ENCODE assay signal across 15 cellular contexts in genomic region chr22:28981818-28982499, GRCh38.
"Had no signal": no experiment of that assay in that cellular context is flagged by ENCODE, and none has a peak within 500 bp of the region (broad histone marks: within the 10 kb centered on the region; RNA-seq: fewer than 3 reads in every experiment).

No MANE protein-coding gene starts in this region.

- ATAC-seq: effector memory CD8-positive, alpha-beta T cell; gastroesophageal sphincter; heart right ventricle; psoas muscle had no signal

- H3K27ac Mint-ChIP-seq: effector memory CD8-positive, alpha-beta T cell had no signal

- H3K27me3 ChIP-seq: gastroesophageal sphincter, sigmoid colon had no signal

- H3K27ac ChIP-seq: gastroesophageal sphincter, heart right ventricle, left ventricle myocardium inferior, psoas muscle, sigmoid colon had no signal

- H3K4me3 ChIP-seq: gastroesophageal sphincter, heart right ventricle, left ventricle myocardium inferior, psoas muscle, sigmoid colon, thoracic aorta had no signal

- H3K4me3 Mint-ChIP-seq: effector memory CD8-positive, alpha-beta T cell; nephron progenitor cell had no signal

- H3K9me3 ChIP-seq: psoas muscle, sigmoid colon, thoracic aorta had no signal

- H3K36me3 ChIP-seq: gastroesophageal sphincter, heart right ventricle, sigmoid colon, thoracic aorta had no signal

- DNase-seq: activated CD4-positive, CD25-positive, alpha-beta regulatory T cell treated with anti-CD3 and anti-CD28 coated beads, Interleukin-2, amount 50 U/mL, for 72 hours; activated naive CD4-positive, alpha-beta T cell; anterior cingulate cortex; dermis blood vessel endothelial cell; effector memory CD8-positive, alpha-beta T cell; heart right ventricle; left ventricle myocardium inferior; mesendoderm; nephron progenitor cell; psoas muscle; sigmoid colon; stimulated activated CD4-positive, alpha-beta T cell treated with anti-CD3 and anti-CD28 coated beads, Interleukin-2, amount 100 ng/mL, for 24 hours; T1000 had no signal
